ENCODE assay signal across 12 cellular contexts in the genomic region with DNA sequence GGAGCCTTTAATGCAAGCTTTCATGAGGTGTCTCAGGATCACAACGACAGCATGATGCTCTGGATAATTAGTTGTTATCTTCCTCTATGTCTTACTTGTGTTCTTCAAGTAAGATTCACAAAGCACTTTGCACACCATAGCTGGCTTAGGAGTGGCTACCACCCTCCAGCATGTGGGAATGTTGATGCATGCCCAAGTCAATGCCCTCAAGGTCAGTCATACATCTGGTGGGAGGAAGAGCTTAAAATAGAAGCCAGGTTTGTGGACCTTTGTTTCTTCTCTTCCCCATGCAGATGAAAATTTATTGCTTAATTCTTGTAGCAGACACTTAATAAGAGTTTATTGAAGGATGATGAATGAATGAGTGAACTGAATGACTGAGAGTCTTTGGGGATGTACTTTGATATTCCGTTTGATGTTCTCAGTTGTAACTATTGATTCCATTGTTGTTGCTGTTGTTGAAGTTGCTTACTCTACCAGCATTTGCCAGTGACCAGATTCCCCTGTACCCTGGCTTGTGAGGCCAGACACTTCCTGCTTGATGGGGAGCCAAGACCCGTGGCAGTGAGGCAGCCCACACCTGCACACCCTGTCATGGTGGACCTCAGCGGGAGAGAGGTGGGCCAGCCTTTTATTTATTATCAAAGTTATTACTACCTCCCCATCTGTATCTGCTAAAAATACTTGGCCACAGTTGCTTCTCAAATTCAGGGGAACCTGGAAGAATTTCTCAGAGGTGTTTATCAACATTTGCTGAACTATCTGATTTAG.
DNase-seq lines count a peak whose midpoint lies in the region; ATAC-seq, FAIRE-seq and TF ChIP-seq lines count a peak whose summit lies in the region.
"Had no signal": no experiment of that assay in that cellular context is flagged by ENCODE, and none has a peak within 500 bp of the region (broad histone marks: within the 10 kb centered on the region; RNA-seq: fewer than 3 reads in every experiment).

No MANE protein-coding gene starts in this region.

- H3K27ac Mint-ChIP-seq in naive thymus-derived CD4-positive, alpha-beta T cell = peak overlapping the region in 6 of 9 donors; percentile 2 to 84 (median 30)

- dilution Hi-C loops in endothelial cell of umbilical vein (cut with MboI; ENCODE audit: extremely low pct_ligation_motif_present, low sequenced_read_pairs) = no loop called here

- no peak for TF ChIP-seq POLR2A in endothelial cell of umbilical vein (IDR thresholded peaks at IDR 0.05; ENCODE audit: low read depth, low read length)

- H3K9me1 ChIP-seq in endothelial cell of umbilical vein (replicated peaks; ENCODE audit: control insufficient read depth, extremely low read depth, insufficient read depth, low read length) = no peaks in the 10 kb centered on the region

- POLR2A ChIA-PET in endothelial cell of umbilical vein (lab: Charles Lee) = no interaction called here
- POLR2A ChIA-PET in naive thymus-derived CD4-positive, alpha-beta T cell (lab: Charles Lee) = no interaction called here

- no peak overlapping the region for H3K4me2 ChIP-seq in endothelial cell of umbilical vein (ENCODE audit: insufficient read depth, low read length)

- H2AFZ ChIP-seq in endothelial cell of umbilical vein (ENCODE audit: low read depth, low read length) = no peak overlapping the region

- H3K79me2 ChIP-seq in endothelial cell of umbilical vein (ENCODE audit: control insufficient read depth, insufficient read depth, low read length) = no peaks in the 10 kb centered on the region

- H3K27me3 ChIP-seq in heart right ventricle (no peaks in the 10 kb centered on the region), endothelial cell of umbilical vein (ENCODE audit: control insufficient read depth in 2 of 2, insufficient read depth in 2 of 2, low read length in 2 of 2) (no peaks in the 10 kb centered on the region)
- no peaks in the 10 kb centered on the region for H3K27me3 ChIP-seq in naive thymus-derived CD4-positive, alpha-beta T cell (ENCODE audit: control insufficient read depth in 2 of 2, insufficient read depth in 2 of 2, low read length in 2 of 2)
- H3K27me3 ChIP-seq: MG63 had no signal

- H3K9me3 Mint-ChIP-seq in naive thymus-derived CD4-positive, alpha-beta T cell = no peaks in the 10 kb centered on the region

- H3K27ac ChIP-seq in heart right ventricle (peak overlapping the region; percentile 10 to 82 (median 69)), endothelial cell of umbilical vein (ENCODE audit: insufficient read depth, low read depth, low read length) (no peak overlapping the region)
- no peak overlapping the region for H3K27ac ChIP-seq in naive thymus-derived CD4-positive, alpha-beta T cell (ENCODE audit: low read depth, low read length)

- H3K4me3 Mint-ChIP-seq in naive thymus-derived CD4-positive, alpha-beta T cell = no peak overlapping the region

- H3K4me1 ChIP-seq in heart right ventricle = peaks cover 0 to 31% (median 11%) of the 10 kb centered on the region in 9 donors
- H3K4me1 ChIP-seq in endothelial cell of umbilical vein (ENCODE audit: control insufficient read depth, extremely low read depth, insufficient read depth, low read length) = peaks cover 11% of the 10 kb centered on the region
- H3K4me1 ChIP-seq in naive thymus-derived CD4-positive, alpha-beta T cell (ENCODE audit: control insufficient read depth in 2 of 2, insufficient read depth in 2 of 2, low read length in 2 of 2) = peaks cover 0 to 10% of the 10 kb centered on the region in 2 donors

- no TSS peak for BruUV-seq in endothelial cell of umbilical vein (replicated peaks; lab: Mats Ljungman, UMichigan)

- DNase-seq in heart right ventricle = no peak
- DNase-seq in Right ventricle myocardium inferior (ENCODE audit: missing footprints) = no peak
- peak; percentile 45 for DNase-seq in endothelial cell of umbilical vein (ENCODE audit: low read depth, low spot score)
- DNase-seq in naive thymus-derived CD4-positive, alpha-beta T cell = no peak
- DNase-seq in NCI-H2227 (lab: John Stamatoyannopoulos, UW; ENCODE audit: unreplicated experiment) = no peak
- DNase-seq in NCI-H82 (lab: John Stamatoyannopoulos, UW) = no peak
- DNase-seq in Kasumi-1 (lab: John Stamatoyannopoulos, UW) = no peak
- DNase-seq in stimulated activated CD4-positive, alpha-beta T cell treated with anti-CD3 and anti-CD28 coated beads, Interleukin-4, amount 100 ng/mL, for 4 hours = no peak
- DNase-seq: activated effector memory CD4-positive, alpha-beta T cell treated with anti-CD3 and anti-CD28 coated beads, Interleukin-2, amount 50 U/mL, for 16 hours; MG63; NCI-H526 had no signal

- H3K27me3 Mint-ChIP-seq in naive thymus-derived CD4-positive, alpha-beta T cell = no peaks in the 10 kb centered on the region

- intact Hi-C loops in heart right ventricle (cut with DNase I) (loop anchor here in 4 of 10 donors (5.0 to 10.0 kb wide), 4 partner anchors 90 to 288 kb away; no protein-coding TSS in a partner anchor), Right ventricle myocardium inferior (cut with DNase I) (no loop called here), endothelial cell of umbilical vein (cut with micrococcal nuclease) (loop anchor here (5.0 kb wide), 1 partner anchor 90 kb away; no protein-coding TSS in a partner anchor)
- intact Hi-C loops in naive thymus-derived CD4-positive, alpha-beta T cell (cut with micrococcal nuclease) = loop anchor here (5.0 kb wide), 2 partner anchors 290 to 325 kb away; partner anchors contain the start of gene RMC1 (in 2 of the 2)

- no peak overlapping the region for H3K9ac ChIP-seq in endothelial cell of umbilical vein (replicated peaks; ENCODE audit: extremely low read depth, insufficient read depth, low read length)

- CTCF ChIA-PET in endothelial cell of umbilical vein (lab: Charles Lee) = interaction anchor here (1.9 to 4.9 kb wide), 2 partner anchors 12 to 92 kb away, joined by 5 to 28 read pairs; no protein-coding TSS in a partner anchor
- CTCF ChIA-PET in naive thymus-derived CD4-positive, alpha-beta T cell (lab: Charles Lee) = interaction anchor here (1.5 kb wide), 1 partner anchor 91 kb away, joined by 3 read pairs; no protein-coding TSS in a partner anchor

- peaks cover 0 to 40% (median 23%) of the 10 kb centered on the region in 7 donors for H3K4me1 Mint-ChIP-seq in naive thymus-derived CD4-positive, alpha-beta T cell

- H4K20me1 ChIP-seq in endothelial cell of umbilical vein (replicated peaks; ENCODE audit: control insufficient read depth, extremely low read depth, insufficient read depth, low read length) = no peaks in the 10 kb centered on the region

- ATAC-seq in heart right ventricle = peak in 5 of 8 donors; percentile 33 to 58 (median 36)
- no peak for ATAC-seq in Right ventricle myocardium inferior
- ATAC-seq in naive thymus-derived CD4-positive, alpha-beta T cell = no peak
- ATAC-seq: activated CD4-positive, CD25-positive, alpha-beta regulatory T cell treated with anti-CD3 and anti-CD28 coated beads, Interleukin-2, amount 50 U/mL, for 24 hours had no signal

- TF ChIP-seq CTCF in heart right ventricle (IDR thresholded peaks at IDR 0.05) (no peak), endothelial cell of umbilical vein (IDR thresholded peaks at IDR 0.05; ENCODE audit: extremely low read depth in 1 of 2, insufficient read depth in 1 of 2, low read depth in 1 of 2, low read length in 2 of 2) (no peak)

- H3K9me3 ChIP-seq in heart right ventricle = no peaks in the 10 kb centered on the region
- no peaks in the 10 kb centered on the region for H3K9me3 ChIP-seq in endothelial cell of umbilical vein (replicated peaks; ENCODE audit: control insufficient read depth, insufficient read depth, low read length)
- H3K9me3 ChIP-seq in naive thymus-derived CD4-positive, alpha-beta T cell (ENCODE audit: control insufficient read depth in 2 of 3, low read length in 3 of 3) = no peaks in the 10 kb centered on the region
- H3K9me3 ChIP-seq: MG63 had no signal

- no peak for FAIRE-seq in endothelial cell of umbilical vein (lab: Jason Lieb, UNC)

- H3K36me3 Mint-ChIP-seq in naive thymus-derived CD4-positive, alpha-beta T cell = peaks cover 0 to 1% (median 0%) of the 10 kb centered on the region in 5 donors

- H3K4me3 ChIP-seq in heart right ventricle (no peak overlapping the region), endothelial cell of umbilical vein (replicated peaks in 1 of 3; ENCODE audit: insufficient read depth in 1 of 3, low read depth in 1 of 3, low read length in 3 of 3) (no peak overlapping the region)
- H3K4me3 ChIP-seq in naive thymus-derived CD4-positive, alpha-beta T cell (ENCODE audit: low read length) = no peak overlapping the region
- H3K4me3 ChIP-seq: MG63 had no signal

- H3K36me3 ChIP-seq in heart right ventricle (peaks cover 0 to 30% (median 0%) of the 10 kb centered on the region in 9 donors), endothelial cell of umbilical vein (ENCODE audit: control insufficient read depth in 2 of 2, extremely low read depth in 1 of 2, insufficient read depth in 2 of 2, low read length in 2 of 2) (no peaks in the 10 kb centered on the region)
- H3K36me3 ChIP-seq in naive thymus-derived CD4-positive, alpha-beta T cell (ENCODE audit: control insufficient read depth in 2 of 3, insufficient read depth in 3 of 3, low read length in 3 of 3) = no peaks in the 10 kb centered on the region

- WGBS in heart right ventricle, 2 donors = 75 to 81% methylated on average over 4 of the region's 4 CpGs

TF ChIP-seq in endothelial cell of umbilical vein, 7 proteins besides CTCF, POLR2A, EP300 and RAD21:
- no peak for TF ChIP-seq EZH2 (IDR thresholded peaks at IDR 0.05; ENCODE audit: borderline replicate concordance, low read depth, low read length, severe bottlenecking)
- no peak for TF ChIP-seq POLR2AphosphoS5 (IDR thresholded peaks at IDR 0.05; ENCODE audit: insufficient read depth, low read depth, low read length)
- no peak for TF ChIP-seq GATA2 (IDR thresholded peaks at IDR 0.05; ENCODE audit: insufficient read depth, insufficient read length, low read depth, low read length)
- no peak for TF ChIP-seq MYC (IDR thresholded peaks at IDR 0.05; ENCODE audit: low read depth, low read length)
- no peak for TF ChIP-seq JUN (IDR thresholded peaks at IDR 0.05; ENCODE audit: borderline replicate concordance, insufficient read depth, insufficient read length, low read depth)
- no peak for TF ChIP-seq MAX (IDR thresholded peaks at IDR 0.05; ENCODE audit: insufficient read depth, insufficient read length)
- TF ChIP-seq FOS (IDR thresholded peaks at IDR 0.05; ENCODE audit: borderline replicate concordance, insufficient read depth, low read length) = no peak

Comparison
In these comparisons a context has a peak if more than half of its experiments do, and no peak if none do; other contexts are left out.
1. ATAC-seq: peak in heart right ventricle (5 of 8); none in Right ventricle myocardium inferior (single experiment) and naive thymus-derived CD4-positive, alpha-beta T cell (single experiment).
2. H3K27ac ChIP-seq: peak in heart right ventricle (10 of 10); none in endothelial cell of umbilical vein (single experiment) and naive thymus-derived CD4-positive, alpha-beta T cell (single experiment).